Comparison of ENCODE assay signal across 8 cellular contexts in the genomic region with DNA sequence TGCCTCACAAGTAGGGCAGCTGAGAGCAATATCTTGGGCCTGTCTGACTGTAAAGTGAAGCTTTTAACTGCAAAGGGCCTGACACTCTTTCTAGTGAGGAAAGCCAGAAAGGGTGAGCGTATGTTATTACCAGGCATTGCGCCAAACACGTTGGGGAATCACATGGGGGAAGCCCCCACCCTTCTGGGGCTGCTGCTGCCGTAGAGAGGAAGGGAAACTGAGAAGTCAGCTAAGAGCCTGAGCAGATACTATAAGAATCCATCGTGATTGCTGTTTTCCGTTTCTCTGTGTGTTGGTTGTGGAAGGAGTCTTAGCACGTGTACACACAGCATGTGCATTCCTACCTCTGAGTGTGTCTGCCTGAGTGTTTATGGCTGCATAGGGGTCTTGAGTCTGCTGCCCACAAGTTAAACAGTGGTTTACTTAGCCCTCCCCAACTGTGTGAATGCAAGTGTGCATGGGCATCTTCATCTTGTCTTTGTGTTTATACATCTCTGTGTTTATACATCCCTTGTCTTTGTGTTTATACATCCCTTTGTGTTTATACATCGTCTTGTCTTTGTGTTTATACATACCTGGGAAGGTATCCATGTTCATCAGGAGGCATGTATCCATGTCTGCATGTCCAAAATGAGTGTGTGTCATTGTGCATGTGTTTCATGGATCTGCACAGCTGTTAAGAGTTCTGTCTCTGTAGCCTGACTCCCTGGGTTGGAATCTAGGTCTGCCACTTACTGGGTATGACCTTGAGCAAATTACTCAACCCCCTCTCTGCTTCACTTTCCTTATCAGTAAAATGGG. TPM values are rescaled to one million over a fixed set of nuclear protein-coding genes. Genes with fewer than 3 reads are reported as not detected.
DNase-seq lines count a peak whose midpoint lies in the region; ATAC-seq and TF ChIP-seq lines count a peak whose summit lies in the region.

No MANE protein-coding gene starts in this region.

- TF ChIP-seq CTCF in A673 (conservative IDR thresholded peaks at IDR 0.05; ENCODE audit: low read depth, low read length), result no peak

- intact Hi-C loops in A673 (cut with micrococcal nuclease; ENCODE audit: unreplicated experiment), result no loop called here

- H3K27me3 ChIP-seq in A673 (replicated peaks; ENCODE audit: insufficient read depth, low read depth, low read length, poor library complexity), result no peaks in the 10 kb centered on the region
- no peaks in the 10 kb centered on the region for H3K27me3 ChIP-seq in stomach smooth muscle (ENCODE audit: control insufficient read depth in 1 of 2, insufficient read depth in 2 of 2, low read length in 2 of 2)

- peak; percentile 91 for ATAC-seq in GM18873 (IDR thresholded peaks at IDR 0.05; ENCODE audit: low FRiP score, unreplicated experiment)
- peak; percentile 92 for ATAC-seq in HG03066 (IDR thresholded peaks at IDR 0.05; ENCODE audit: low read depth, unreplicated experiment)

- H3K36me3 ChIP-seq in A673 (ENCODE audit: insufficient read depth, low read length, poor library complexity, severe bottlenecking) (no peaks in the 10 kb centered on the region), stomach smooth muscle (ENCODE audit: control insufficient read depth in 2 of 2, insufficient read depth in 2 of 2, low read length in 2 of 2) (no peaks in the 10 kb centered on the region)

- BruUV-seq in A673 (replicated peaks; lab: Mats Ljungman, UMichigan), result no TSS peak

- H3K4me1 ChIP-seq in A673 (ENCODE audit: insufficient read depth, low read length, poor library complexity, severe bottlenecking), result peaks cover 27% of the 10 kb centered on the region
- H3K4me1 ChIP-seq in stomach smooth muscle (ENCODE audit: control insufficient read depth, insufficient read depth, low read length), result peaks cover 51% of the 10 kb centered on the region

- POLR2A ChIA-PET in A673 (lab: Charles Lee; ENCODE audit: low non-redundant PET), result no interaction called here

- peak overlapping the region in 1 of 2 donors; percentile 21 for H3K9ac ChIP-seq in stomach smooth muscle (ENCODE audit: low read length in 2 of 2)

- no peaks in the 10 kb centered on the region for H3K9me3 ChIP-seq in A673 (ENCODE audit: low read depth, low read length, poor library complexity, severe bottlenecking)
- H3K9me3 ChIP-seq in stomach smooth muscle (ENCODE audit: control insufficient read depth in 2 of 2, low read length in 2 of 2), result no peaks in the 10 kb centered on the region

- peak; percentile 54 for DNase-seq in A673 (ENCODE audit: low spot score)
- peak; percentile 19 for DNase-seq in SKM-1 treated with dmso at 0.1 percent for 144 hours (lab: John Stamatoyannopoulos, UW; ENCODE audit: unreplicated experiment)
- peak; percentile 28 to 47 for DNase-seq in hippocampal formation (lab: John Stamatoyannopoulos, UW)
- no peak for DNase-seq in NCI-H526 treated with DMSO at 0.1 percent for 48 hours (lab: John Stamatoyannopoulos, UW)
- DNase-seq in NCI-H1092 treated with DMSO at 0.1 percent for 48 hours (lab: John Stamatoyannopoulos, UW), result no peak

- CTCF ChIA-PET in A673 (lab: Charles Lee), result no interaction called here

- H3K4me3 ChIP-seq in A673 (ENCODE audit: low read depth, low read length, poor library complexity, severe bottlenecking) (no peak overlapping the region), stomach smooth muscle (ENCODE audit: low read length in 2 of 2) (peak overlapping the region in 1 of 2 donors; percentile 54)

- H3K27ac ChIP-seq in A673 (ENCODE audit: low read depth, low read length, poor library complexity, severe bottlenecking) (peak overlapping the region; percentile 65), stomach smooth muscle (ENCODE audit: low read length) (peak overlapping the region; percentile 77)

RNA-seq across cellular contexts. Expression of a gene that starts 50.3 kb away (rescaled TPM):
- 81.0 and 81.2 TPM in 2 replicates for total RNA-seq in A673 (2021)

Comparison
In these comparisons a context has a peak if more than half of its experiments do, and no peak if none do; other contexts are left out.
1. DNase-seq: peak in A673 (single experiment), SKM-1 treated with dmso at 0.1 percent for 144 hours (single experiment) and hippocampal formation (2 of 2); none in NCI-H526 treated with DMSO at 0.1 percent for 48 hours (single experiment) and NCI-H1092 treated with DMSO at 0.1 percent for 48 hours (single experiment).